ENCODE assay signal across 16 cellular contexts in the genomic region with DNA sequence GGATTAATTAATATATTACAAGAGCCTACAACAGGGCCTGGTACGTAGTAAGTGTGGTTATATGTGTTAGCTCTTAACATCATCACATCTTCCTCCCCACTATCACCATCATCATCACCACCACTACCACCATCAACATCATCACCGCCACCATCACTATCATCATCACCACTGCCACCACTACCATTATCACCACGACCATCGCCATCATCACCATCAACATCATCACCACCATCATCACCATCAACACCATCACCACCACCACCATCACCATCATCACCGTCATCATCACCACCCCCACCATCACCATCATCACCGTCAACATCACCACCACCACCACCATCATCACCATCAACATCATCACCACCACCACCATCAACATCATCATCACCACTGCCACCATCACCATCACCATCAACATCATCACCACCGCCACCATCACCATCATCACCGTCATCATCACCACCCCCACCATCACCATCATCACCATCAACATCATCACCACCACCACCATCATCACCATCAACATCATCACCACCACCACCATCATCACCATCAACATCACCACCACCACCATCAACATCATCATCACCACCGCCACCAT. TPM values are rescaled to one million over a fixed set of nuclear protein-coding genes. Genes with fewer than 3 reads are reported as not detected.
A peak's percentile ranks its signal among the peaks of the same experiment; 100 is the strongest.
DNase-seq lines count a peak whose midpoint lies in the region; ATAC-seq, FAIRE-seq and TF ChIP-seq lines count a peak whose summit lies in the region.
"Had no signal": no experiment of that assay in that cellular context is flagged by ENCODE, and none has a peak within 500 bp of the region (broad histone marks: within the 10 kb centered on the region; RNA-seq: fewer than 3 reads in every experiment).

No MANE protein-coding gene starts in this region.

- H3K4me3 ChIP-seq in breast epithelium (no peak overlapping the region), mammary epithelial cell (replicated peaks in 1 of 3; ENCODE audit: insufficient read depth in 1 of 3, low read depth in 2 of 3, low read length in 3 of 3) (no peak overlapping the region), bronchial epithelial cell (ENCODE audit: low read depth, low read length) (no peak overlapping the region), neutrophil (ENCODE audit: low read depth in 1 of 2, low read length in 1 of 2) (peak overlapping the region in 1 of 2 experiments; percentile 26)

- no peaks in the 10 kb centered on the region for H3K79me2 ChIP-seq in mammary epithelial cell (ENCODE audit: insufficient read depth, low read length)

- H3K9ac ChIP-seq in mammary epithelial cell (ENCODE audit: insufficient read depth, low read length), result no peak overlapping the region
- H3K9ac ChIP-seq: KMS-11 had no signal

- intact Hi-C loops in breast epithelium (cut with DNase I; ENCODE audit: low total_unique reads) (no loop called here), mammary epithelial cell (cut with micrococcal nuclease) (no loop called here)

- no peak overlapping the region for H3K4me2 ChIP-seq in mammary epithelial cell (ENCODE audit: insufficient read depth, low read depth, low read length)
- H3K4me2 ChIP-seq: KMS-11 had no signal

- CTCF ChIA-PET in mammary epithelial cell (lab: Charles Lee; ENCODE audit: low non-redundant PET), result no interaction called here

- WGBS in mammary epithelial cell (ENCODE audit: low coverage, missing lambda C conversion rate), result 91% methylated on average over 4 of the region's 9 CpGs

- no peak for ATAC-seq in activated CD4-positive, CD25-positive, alpha-beta regulatory T cell treated with anti-CD3 and anti-CD28 coated beads, Interleukin-2, amount 50 U/mL, for 24 hours
- ATAC-seq: HCT116 had no signal

- TF ChIP-seq CTCF in breast epithelium (IDR thresholded peaks at IDR 0.05), result no peak
- TF ChIP-seq CTCF in mammary epithelial cell (conservative IDR thresholded peaks at IDR 0.05 in 1 of 2, IDR thresholded peaks at IDR 0.05 in 1 of 2; ENCODE audit: extremely low read depth in 1 of 2, insufficient read depth in 1 of 2, low read depth in 1 of 2, low read length in 2 of 2), result no peak
- no peak for TF ChIP-seq CTCF in bronchial epithelial cell (IDR thresholded peaks at IDR 0.05; ENCODE audit: insufficient read depth, low read length, severe bottlenecking)
- TF ChIP-seq CTCF in neutrophil (IDR thresholded peaks at IDR 0.05), result no peak

- H3K9me3 ChIP-seq in breast epithelium (no peaks in the 10 kb centered on the region), mammary epithelial cell (replicated peaks; ENCODE audit: insufficient read depth, low read length) (no peaks in the 10 kb centered on the region), neutrophil (no peaks in the 10 kb centered on the region)

- H3K4me1 ChIP-seq in breast epithelium (no peaks in the 10 kb centered on the region), mammary epithelial cell (ENCODE audit: insufficient read depth, low read length) (peaks cover 6% of the 10 kb centered on the region), neutrophil (ENCODE audit: control insufficient read depth in 1 of 2, insufficient read depth in 1 of 2, low read depth in 1 of 2, low read length in 1 of 2) (peaks cover 50 to 54% of the 10 kb centered on the region in 2 experiments)

- H3K27me3 ChIP-seq in breast epithelium (no peaks in the 10 kb centered on the region), mammary epithelial cell (ENCODE audit: insufficient read depth, low read length) (no peaks in the 10 kb centered on the region), bronchial epithelial cell (ENCODE audit: control insufficient read depth, insufficient read depth, low read length) (no peaks in the 10 kb centered on the region), neutrophil (no peaks in the 10 kb centered on the region)

- peak overlapping the region; percentile 30 to 48 for H3K27ac ChIP-seq in breast epithelium
- no peak overlapping the region for H3K27ac ChIP-seq in mammary epithelial cell (ENCODE audit: insufficient read depth, low read depth, low read length)
- peak overlapping the region; percentile 93 for H3K27ac ChIP-seq in neutrophil
- H3K27ac ChIP-seq: KMS-11 had no signal

- TF ChIP-seq POLR2A in breast epithelium (IDR thresholded peaks at IDR 0.05), result no peak

- no peak overlapping the region for H2AFZ ChIP-seq in mammary epithelial cell (ENCODE audit: low read depth, low read length)

- DNase-seq in breast epithelium (ENCODE audit: low spot score in 2 of 2) (peak in 1 of 2 donors; percentile 2), mammary epithelial cell (no peak), bronchial epithelial cell (ENCODE audit: low read depth) (no peak), NCI-H2196 (lab: John Stamatoyannopoulos, UW; ENCODE audit: unreplicated experiment) (no peak), NCI-H69 (lab: John Stamatoyannopoulos, UW) (no peak), T-helper 9 cell (no peak)
- DNase-seq: C1 segment of cervical spinal cord, NCI-H1105 treated with DMSO at 0.1 percent for 48 hours, NCI-H187, NCI-H446, NCI-H774 had no signal

- no peaks in the 10 kb centered on the region for H4K20me1 ChIP-seq in mammary epithelial cell (ENCODE audit: insufficient read depth, low read length)

- in situ Hi-C loops in mammary epithelial cell (cut with MboI; ENCODE audit: low sequenced_read_pairs in 2 of 2), result no loop called here

- H3K36me3 ChIP-seq in breast epithelium (no peaks in the 10 kb centered on the region), mammary epithelial cell (ENCODE audit: insufficient read depth, low read length) (no peaks in the 10 kb centered on the region), bronchial epithelial cell (ENCODE audit: control insufficient read depth, insufficient read depth, low read length) (no peaks in the 10 kb centered on the region), neutrophil (no peaks in the 10 kb centered on the region)

- dilution Hi-C loops in mammary epithelial cell (cut with HindIII; ENCODE audit: low sequenced_read_pairs), result no loop called here

- FAIRE-seq in bronchial epithelial cell (lab: Jason Lieb, UNC), result peak; percentile 13
- FAIRE-seq: GM18507 had no signal

- BruUV-seq in mammary epithelial cell (replicated peaks; lab: Mats Ljungman, UMichigan), result no TSS peak

RNA-seq across cellular contexts. Expression of a gene that starts 7.8 kb away (rescaled TPM):
- 10 to 100 TPM; 18.7 to 53.4 (median 51.8) TPM for total RNA-seq in breast epithelium
- 100 to 1,000 TPM in 1 of 2 donors, 10 to 100 TPM in 1; 69.8 to 152 TPM for total RNA-seq in mammary epithelial cell
- 94.9 TPM for polyA plus RNA-seq in mammary epithelial cell
- 198 TPM for polyA minus RNA-seq in mammary epithelial cell
- total RNA-seq in bronchial epithelial cell, result 25.8 and 32.9 TPM in 2 replicates

RNA-seq across cellular contexts. Expression of a gene that starts 37.4 kb away (rescaled TPM):
- total RNA-seq in breast epithelium, result 10 to 100 TPM; 32.4 to 54.6 (median 51.8) TPM
- 10 to 100 TPM; 71.6 to 81.2 TPM for total RNA-seq in mammary epithelial cell
- polyA plus RNA-seq in mammary epithelial cell, result 54.1 TPM
- polyA minus RNA-seq in mammary epithelial cell, result 71.1 TPM
- 107 and 111 TPM in 2 replicates for total RNA-seq in bronchial epithelial cell
